1 cellular context compared by ENCODE assay signal in genomic region chr13:32010137-32010536, GRCh38.
TF ChIP-seq lines count a peak whose summit lies in the region.

No MANE protein-coding gene starts in this region.

TF ChIP-seq in IMR-90, 13 proteins besides CTCF, POLR2A, EP300 and RAD21 (continued from another document):
- TF ChIP-seq MAFK (IDR thresholded peaks at IDR 0.05; ENCODE audit: low read depth, low read length) (no peak), FOS (IDR thresholded peaks at IDR 0.05; ENCODE audit: low read depth, low read length) (no peak), MAZ (IDR thresholded peaks at IDR 0.05; ENCODE audit: borderline replicate concordance, low read depth, low read length) (no peak), NFE2L2 (IDR thresholded peaks at IDR 0.05; ENCODE audit: low read depth, low read length) (no peak), CEBPB (IDR thresholded peaks at IDR 0.05; ENCODE audit: low read depth, low read length) (no peak), RFX5 (IDR thresholded peaks at IDR 0.05; ENCODE audit: low read depth, low read length) (no peak), ELK1 (IDR thresholded peaks at IDR 0.05; ENCODE audit: borderline replicate concordance, low read depth, low read length) (no peak), MXI1 (IDR thresholded peaks at IDR 0.05; ENCODE audit: borderline replicate concordance, low read depth, low read length) (no peak), SMC3 (IDR thresholded peaks at IDR 0.05; ENCODE audit: low read depth, low read length) (no peak), CHD1 (IDR thresholded peaks at IDR 0.05; ENCODE audit: low read depth, low read length) (no peak)
